1 cellular context compared by ENCODE assay signal in the genomic region with DNA sequence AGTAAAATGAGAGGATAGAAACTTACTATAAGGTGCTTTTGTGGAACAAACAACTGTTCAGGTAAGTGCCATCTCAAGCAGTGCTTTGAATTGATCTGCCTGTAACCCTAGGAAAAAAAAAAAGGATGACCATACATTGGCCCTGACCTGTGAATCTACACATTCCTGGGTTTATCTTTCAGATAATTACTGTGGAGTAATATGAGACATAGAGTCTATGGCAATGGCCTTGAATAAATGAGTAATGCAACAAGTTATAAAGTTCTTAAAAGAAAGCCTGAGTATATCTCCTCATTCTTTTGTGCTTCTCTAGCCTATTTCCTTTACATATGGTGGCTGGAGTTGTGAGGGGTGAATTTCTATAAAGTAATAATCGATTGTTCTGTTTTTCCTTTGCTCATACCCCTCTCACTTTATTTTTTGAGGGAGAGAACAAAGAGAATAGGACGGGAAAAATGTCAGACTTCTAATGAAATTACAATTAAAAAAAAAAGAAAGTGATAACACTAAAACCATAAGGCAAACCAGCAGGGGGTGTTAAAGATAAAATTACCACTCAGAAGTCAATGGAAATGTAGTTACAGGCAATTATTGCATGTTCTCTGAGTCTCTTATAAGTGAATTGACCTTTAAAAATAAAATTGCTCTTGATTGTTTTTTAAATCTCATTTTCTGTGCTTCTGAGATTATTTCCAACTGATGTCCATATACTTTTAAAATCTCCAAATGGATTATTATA.
TF ChIP-seq lines count a peak whose summit lies in the region.

No MANE protein-coding gene starts in this region.

TF ChIP-seq in GM12878, 131 proteins besides CTCF, POLR2A, EP300 and RAD21:
- TF ChIP-seq SP1 (IDR thresholded peaks at IDR 0.05; ENCODE audit: low read depth, low read length), result no peak
- peak; percentile 76 for TF ChIP-seq ZNF384 (IDR thresholded peaks at IDR 0.05; ENCODE audit: borderline replicate concordance, low read depth, low read length)
- peak; percentile 67; the same call in 1 of the 2 replicates for TF ChIP-seq SMC3 (IDR thresholded peaks at IDR 0.05; ENCODE audit: borderline replicate concordance, low read length)
